ENCODE assay signal across 10 cellular contexts in genomic region chr7:116955340-116955739, GRCh38. TPM values are rescaled to one million over a fixed set of nuclear protein-coding genes. Genes with fewer than 3 reads are reported as not detected.
A peak's percentile ranks its signal among the peaks of the same experiment; 100 is the strongest.
DNase-seq lines count a peak whose midpoint lies in the region; ATAC-seq and TF ChIP-seq lines count a peak whose summit lies in the region.
"Had no signal": no experiment of that assay in that cellular context is flagged by ENCODE, and none has a peak within 500 bp of the region (broad histone marks: within the 10 kb centered on the region; RNA-seq: fewer than 3 reads in every experiment).

No MANE protein-coding gene starts in this region.

- H2AFZ ChIP-seq in IMR-90 (replicated peaks; ENCODE audit: low read length, poor library complexity): no peak overlapping the region

- CTCF ChIA-PET in CD4-positive, alpha-beta T cell (lab: Charles Lee): no interaction called here
- CTCF ChIA-PET in IMR-90 (lab: Yijun Ruan, JAX): no interaction called here

- H3K4me3 Mint-ChIP-seq in CD4-positive, alpha-beta T cell: peak overlapping the region; percentile 98
- peak overlapping the region; percentile 84 for H3K4me3 Mint-ChIP-seq in central memory CD8-positive, alpha-beta T cell
- H3K4me3 Mint-ChIP-seq in naive thymus-derived CD8-positive, alpha-beta T cell: peak overlapping the region in 9 of 10 donors; percentile 4 to 96 (median 83)

- TF ChIP-seq POLR2A in IMR-90 (IDR thresholded peaks at IDR 0.05; ENCODE audit: low read depth, low read length): no peak

- H3K27me3 ChIP-seq in CD4-positive, alpha-beta T cell (ENCODE audit: control insufficient read depth, insufficient read depth, low read length): no peaks in the 10 kb centered on the region
- no peaks in the 10 kb centered on the region for H3K27me3 ChIP-seq in IMR-90 (ENCODE audit: control insufficient read depth, insufficient read depth, low read length)

- in situ Hi-C loops in IMR-90 (cut with MboI; ENCODE audit: low sequenced_read_pairs): no loop called here

- no peak overlapping the region for H4K91ac ChIP-seq in IMR-90 (ENCODE audit: insufficient read depth, low read depth, low read length)

- H4K8ac ChIP-seq in IMR-90 (ENCODE audit: low read depth in 2 of 2, low read length in 2 of 2): no peak overlapping the region

- peaks cover 31% of the 10 kb centered on the region for H3K4me1 Mint-ChIP-seq in CD4-positive, alpha-beta T cell (ENCODE audit: low read depth)
- peaks cover 26% of the 10 kb centered on the region for H3K4me1 Mint-ChIP-seq in central memory CD8-positive, alpha-beta T cell
- peaks cover 10 to 19% (median 17%) of the 10 kb centered on the region in 4 donors for H3K4me1 Mint-ChIP-seq in naive thymus-derived CD8-positive, alpha-beta T cell

- no peak for ATAC-seq in CD4-positive, alpha-beta T cell (ENCODE audit: poor library complexity)
- ATAC-seq in IMR-90 (ENCODE audit: low read depth) (no peak), GM21529 (IDR thresholded peaks at IDR 0.05; ENCODE audit: unreplicated experiment) (no peak)
- no peak for ATAC-seq in central memory CD8-positive, alpha-beta T cell (replicated peaks; ENCODE audit: extremely low read depth, poor library complexity, severe bottlenecking)
- no peak for ATAC-seq in naive thymus-derived CD8-positive, alpha-beta T cell

- no peak overlapping the region for H3K56ac ChIP-seq in IMR-90 (ENCODE audit: extremely low read depth, insufficient read depth, low read length)

- no peak overlapping the region for H4K5ac ChIP-seq in IMR-90 (ENCODE audit: low read depth, low read length)

- H3K9me1 ChIP-seq in IMR-90 (ENCODE audit: insufficient read depth, low read length): peaks cover 3% of the 10 kb centered on the region; the same call in 1 of the 2 replicates

- H3K4ac ChIP-seq in IMR-90 (ENCODE audit: low read depth, low read length): no peak overlapping the region

- TF ChIP-seq RAD21 in IMR-90 (IDR thresholded peaks at IDR 0.05; ENCODE audit: low read length): no peak

- H3K27ac ChIP-seq in CD4-positive, alpha-beta T cell (ENCODE audit: low read depth, low read length): no peak overlapping the region
- H3K27ac ChIP-seq in IMR-90 (ENCODE audit: insufficient read depth, low read length): no peak overlapping the region

- H2BK20ac ChIP-seq in IMR-90 (ENCODE audit: low read depth, low read length): no peak overlapping the region

- peaks cover 3% of the 10 kb centered on the region; the same call in 1 of the 2 replicates for H4K20me1 ChIP-seq in IMR-90 (ENCODE audit: insufficient read depth, low read length)

- dilution Hi-C loops in IMR-90 (cut with HindIII; ENCODE audit: low sequenced_read_pairs, unreplicated experiment): no loop called here

- H3K36me3 ChIP-seq in IMR-90 (ENCODE audit: control insufficient read depth, insufficient read depth, low read length): 0 out of 2 replicates have a peak, but pooled peaks cover 2% of the 10 kb centered on the region

- intact Hi-C loops in CD4-positive, alpha-beta T cell (cut with DNase I, micrococcal nuclease): loop anchor here in 1 of 2 experiments (2.0 to 5.0 kb wide), 2 partner anchors 95 to 748 kb away; no protein-coding TSS in a partner anchor
- intact Hi-C loops in IMR-90 (cut with micrococcal nuclease): no loop called here

- H3K27ac Mint-ChIP-seq in CD4-positive, alpha-beta T cell: peak overlapping the region; percentile 81
- peak overlapping the region; percentile 79 for H3K27ac Mint-ChIP-seq in central memory CD8-positive, alpha-beta T cell (ENCODE audit: low read depth)
- H3K27ac Mint-ChIP-seq in naive thymus-derived CD8-positive, alpha-beta T cell: peak overlapping the region in 4 of 10 donors; percentile 23 to 86 (median 74)
- H3K27ac Mint-ChIP-seq: activated naive CD8-positive, alpha-beta T cell treated with anti-CD3 and anti-CD28 coated beads, Interleukin-2, amount 10 ng/mL, durations not matched to agents 7 days and 5 days had no signal

- no peak overlapping the region for H2BK15ac ChIP-seq in IMR-90 (ENCODE audit: low read depth, low read length)

- peaks cover 6% of the 10 kb centered on the region for H3K36me3 Mint-ChIP-seq in CD4-positive, alpha-beta T cell (ENCODE audit: low read depth)
- peaks cover 7% of the 10 kb centered on the region for H3K36me3 Mint-ChIP-seq in central memory CD8-positive, alpha-beta T cell (ENCODE audit: insufficient read depth)
- no peaks in the 10 kb centered on the region for H3K36me3 Mint-ChIP-seq in naive thymus-derived CD8-positive, alpha-beta T cell
- H3K36me3 Mint-ChIP-seq: activated naive CD8-positive, alpha-beta T cell treated with anti-CD3 and anti-CD28 coated beads, Interleukin-2, amount 10 ng/mL, durations not matched to agents 7 days and 5 days had no signal

- H2AK5ac ChIP-seq in IMR-90 (ENCODE audit: low read depth, low read length): no peak overlapping the region

- peaks cover 23 to 51% of the 10 kb centered on the region in 2 experiments for H3K79me1 ChIP-seq in IMR-90 (ENCODE audit: low read depth in 1 of 2, low read length in 2 of 2)

- no peak overlapping the region for H2AK9ac ChIP-seq in IMR-90 (replicated peaks; ENCODE audit: low read depth, low read length, poor library complexity)

- H2BK120ac ChIP-seq in IMR-90 (ENCODE audit: low read depth, low read length): no peak overlapping the region

- no peaks in the 10 kb centered on the region for H3K9me3 Mint-ChIP-seq in CD4-positive, alpha-beta T cell
- no peaks in the 10 kb centered on the region for H3K9me3 Mint-ChIP-seq in central memory CD8-positive, alpha-beta T cell
- H3K9me3 Mint-ChIP-seq in naive thymus-derived CD8-positive, alpha-beta T cell: no peaks in the 10 kb centered on the region
- H3K9me3 Mint-ChIP-seq: activated naive CD8-positive, alpha-beta T cell treated with anti-CD3 and anti-CD28 coated beads, Interleukin-2, amount 10 ng/mL, durations not matched to agents 7 days and 5 days had no signal

- H2BK5ac ChIP-seq in IMR-90 (ENCODE audit: low read depth, low read length, poor library complexity, severe bottlenecking): no peak overlapping the region

- no peak overlapping the region for H3K18ac ChIP-seq in IMR-90 (ENCODE audit: low read depth, low read length)

- H3K14ac ChIP-seq in IMR-90 (replicated peaks; ENCODE audit: low read depth, low read length): no peak overlapping the region

- BruUV-seq in IMR-90 (replicated peaks; lab: Mats Ljungman, UMichigan): no TSS peak

- no peak for TF ChIP-seq CTCF in CD4-positive, alpha-beta T cell (IDR thresholded peaks at IDR 0.05)
- no peak for TF ChIP-seq CTCF in IMR-90 (conservative IDR thresholded peaks at IDR 0.05; ENCODE audit: low read depth, low read length)

- H3K27me3 Mint-ChIP-seq in CD4-positive, alpha-beta T cell: no peaks in the 10 kb centered on the region
- no peaks in the 10 kb centered on the region for H3K27me3 Mint-ChIP-seq in central memory CD8-positive, alpha-beta T cell
- peaks cover 0 to 2% (median 0%) of the 10 kb centered on the region in 5 donors for H3K27me3 Mint-ChIP-seq in naive thymus-derived CD8-positive, alpha-beta T cell
- H3K27me3 Mint-ChIP-seq: activated naive CD8-positive, alpha-beta T cell treated with anti-CD3 and anti-CD28 coated beads, Interleukin-2, amount 10 ng/mL, durations not matched to agents 7 days and 5 days had no signal

- H3K9me3 ChIP-seq in CD4-positive, alpha-beta T cell (ENCODE audit: control insufficient read depth, low read length): no peaks in the 10 kb centered on the region
- H3K9me3 ChIP-seq in IMR-90 (ENCODE audit: control insufficient read depth, insufficient read depth, low read length): no peaks in the 10 kb centered on the region

- H3K4me2 ChIP-seq in IMR-90 (ENCODE audit: low read depth, low read length): peak overlapping the region; percentile 89

- DNase-seq in CD4-positive, alpha-beta T cell: no peak
- DNase-seq in IMR-90 (no peak), foreskin melanocyte (no peak), COLO668 (lab: John Stamatoyannopoulos, UW; ENCODE audit: unreplicated experiment) (no peak), HK-2 (ENCODE audit: unreplicated experiment) (no peak)
- DNase-seq in central memory CD8-positive, alpha-beta T cell (ENCODE audit: low spot score in 2 of 2): no peak
- no peak for DNase-seq in naive thymus-derived CD8-positive, alpha-beta T cell
- DNase-seq: activated naive CD8-positive, alpha-beta T cell treated with anti-CD3 and anti-CD28 coated beads, Interleukin-2, amount 10 ng/mL, durations not matched to agents 7 days and 5 days; GOT3 had no signal

- no peak overlapping the region for H3K9ac ChIP-seq in IMR-90 (ENCODE audit: low read depth, low read length)

- peaks cover 9% of the 10 kb centered on the region for H3K4me1 ChIP-seq in IMR-90 (ENCODE audit: control insufficient read depth, insufficient read depth, low read length)

- H3K4me3 ChIP-seq in IMR-90 (ENCODE audit: insufficient read depth, low read depth, low read length): peak overlapping the region; percentile 67; the same call in 1 of the 2 replicates

- POLR2A ChIA-PET in CD4-positive, alpha-beta T cell (lab: Charles Lee): no interaction called here
- POLR2A ChIA-PET in IMR-90 (lab: Charles Lee; ENCODE audit: unreplicated experiment): no interaction called here
- POLR2A ChIA-PET in naive thymus-derived CD8-positive, alpha-beta T cell (lab: Charles Lee): no interaction called here

- H3K23ac ChIP-seq in IMR-90 (ENCODE audit: low read depth, low read length): peak overlapping the region; percentile 86; the same call in 1 of the 2 replicates

TF ChIP-seq in IMR-90, 13 proteins besides CTCF, POLR2A, EP300 and RAD21 (continues in another document):
- TF ChIP-seq CEBPB (IDR thresholded peaks at IDR 0.05; ENCODE audit: low read depth, low read length) (no peak), MXI1 (IDR thresholded peaks at IDR 0.05; ENCODE audit: borderline replicate concordance, low read depth, low read length) (no peak), FOS (IDR thresholded peaks at IDR 0.05; ENCODE audit: low read depth, low read length) (no peak), CHD1 (IDR thresholded peaks at IDR 0.05; ENCODE audit: low read depth, low read length) (no peak), SMC3 (IDR thresholded peaks at IDR 0.05; ENCODE audit: low read depth, low read length) (no peak), RCOR1 (IDR thresholded peaks at IDR 0.05; ENCODE audit: insufficient replicate concordance, low read length) (no peak), USF2 (IDR thresholded peaks at IDR 0.05; ENCODE audit: low read depth, low read length) (no peak)

RNA-seq across cellular contexts. Expression of gene ST7, which starts 2.0 kb away (rescaled TPM):
- 1 to 10 TPM; 4.9 to 5.4 TPM for total RNA-seq in CD4-positive, alpha-beta T cell
- total RNA-seq in IMR-90 (2012; rRNA removed): 25.3 and 26.0 TPM in 2 replicates
- 17.8 and 18.6 TPM in 2 replicates for polyA plus RNA-seq in IMR-90 (2012; rRNA removed)
- polyA plus RNA-seq in IMR-90 (2012; cell fraction: cytosol; rRNA removed): 6.4 and 10.2 TPM in 2 replicates
- 9.2 and 54.0 TPM in 2 replicates for polyA plus RNA-seq in IMR-90 (2012; cell fraction: nucleus; rRNA removed; ENCODE audit: low replicate concordance)
- 1 to 10 TPM; 3.0 to 5.0 TPM for total RNA-seq in naive thymus-derived CD8-positive, alpha-beta T cell
- 1 to 10 TPM; 1.3 to 5.3 (median 1.9) TPM for polyA plus RNA-seq in naive thymus-derived CD8-positive, alpha-beta T cell
